8 cellular contexts compared by ENCODE assay signal in genomic region chr19:6737873-6738725, GRCh38. TPM values are rescaled to one million over a fixed set of nuclear protein-coding genes. Genes with fewer than 3 reads are reported as not detected.
DNase-seq lines count a peak whose midpoint lies in the region; ATAC-seq and TF ChIP-seq lines count a peak whose summit lies in the region.

No MANE protein-coding gene starts in this region.

- H3K4me3 ChIP-seq in CD8-positive, alpha-beta T cell (ENCODE audit: low read depth, low read length): peak overlapping the region; percentile 53
- peak overlapping the region in 52 of 59 donors; percentile 11 to 98 (median 54) for H3K4me3 ChIP-seq in dorsolateral prefrontal cortex

- H3K36me3 Mint-ChIP-seq in CD8-positive, alpha-beta T cell: peaks cover 16% of the 10 kb centered on the region

- H3K4me1 Mint-ChIP-seq in CD8-positive, alpha-beta T cell (ENCODE audit: low read depth): peaks cover 34% of the 10 kb centered on the region

- peak; percentile 52 for TF ChIP-seq CTCF in CD8-positive, alpha-beta T cell (IDR thresholded peaks at IDR 0.05)
- TF ChIP-seq CTCF in dorsolateral prefrontal cortex (IDR thresholded peaks at IDR 0.05 in 54 of 56, conservative IDR thresholded peaks at IDR 0.05 in 2 of 56; ENCODE audit: low read depth in 1 of 56, partially characterized antibody in 56 of 56): peak in 55 of 56 donors; percentile 33 to 79 (median 60)

- no peaks in the 10 kb centered on the region for H3K27me3 Mint-ChIP-seq in CD8-positive, alpha-beta T cell (ENCODE audit: low read depth)

- no peak overlapping the region for H3K27ac ChIP-seq in CD8-positive, alpha-beta T cell (ENCODE audit: low read depth, low read length)
- peak overlapping the region; percentile 9 to 100 (median 95) for H3K27ac ChIP-seq in dorsolateral prefrontal cortex

- no peaks in the 10 kb centered on the region for H3K9me3 Mint-ChIP-seq in CD8-positive, alpha-beta T cell

- peak; percentile 5 for ATAC-seq in CD8-positive, alpha-beta T cell

- CTCF ChIA-PET in CD8-positive, alpha-beta T cell (lab: Charles Lee): interaction anchor here (0.6 to 4.7 kb wide), 20 partner anchors 16 to 366 kb away, joined by 3 to 101 read pairs (median 4); partner anchors contain the start of genes ALKBH7 and VAV1

- peak; percentile 57 to 84 (median 74) for DNase-seq in CD8-positive, alpha-beta T cell
- DNase-seq in H4 (ENCODE audit: low spot score) (peak; percentile 85), NCI-H748 treated with DMSO at 0.1 percent for 48 hours (lab: John Stamatoyannopoulos, UW) (peak; percentile 31), dorsolateral prefrontal cortex (peak; percentile 56 to 98 (median 80)), medulla oblongata (ENCODE audit: extremely low spot score) (peak; percentile 83), 8988T (no peak)
- DNase-seq in activated CD4-positive, alpha-beta T cell treated with anti-CD3 and anti-CD28 coated beads, Interleukin-2, amount 50 U/mL, for 24 hours (ENCODE audit: low read depth in 1 of 2, low spot score in 1 of 2): peak; percentile 56 to 72
- peak; percentile 55 for DNase-seq in stimulated activated CD8-positive, alpha-beta memory T cell treated with anti-CD3 and anti-CD28 coated beads, Interleukin-12 subunit alpha, Interleukin-12 subunit beta, amount 100 ng/mL, for 1 hour (ENCODE audit: low read depth)

- no peaks in the 10 kb centered on the region for H3K27me3 ChIP-seq in CD8-positive, alpha-beta T cell (ENCODE audit: insufficient read depth, low read length)
- peaks cover 0 to 14% (median 0%) of the 10 kb centered on the region in 45 donors for H3K27me3 ChIP-seq in dorsolateral prefrontal cortex

- peaks cover 42% of the 10 kb centered on the region for H3K4me1 ChIP-seq in CD8-positive, alpha-beta T cell (ENCODE audit: insufficient read depth, low read length)

- no peaks in the 10 kb centered on the region for H3K36me3 ChIP-seq in CD8-positive, alpha-beta T cell (ENCODE audit: insufficient read depth, low read length)

- POLR2A ChIA-PET in CD8-positive, alpha-beta T cell (lab: Charles Lee): interaction anchor here (0.6 to 3.1 kb wide), 14 partner anchors 10 to 313 kb away, joined by 3 to 39 read pairs (median 3); partner anchors contain the start of genes KHSRP, SH2D3A, SLC25A23 and TNFSF9

- intact Hi-C loops in CD8-positive, alpha-beta T cell (cut with DNase I, micrococcal nuclease): loop anchor here (1.0 to 10.0 kb wide), 16 partner anchors 29 to 946 kb away; partner anchors contain the start of genes SH2D3A (in 2 of the 2), TNFSF9 (in 2 of the 2), ALKBH7 (in 1 of the 2) and DUS3L (in 1 of the 2)
- intact Hi-C loops in dorsolateral prefrontal cortex (cut with DNase I): loop anchor here (1.0 to 5.0 kb wide), 7 partner anchors 124 to 1094 kb away; partner anchors contain the start of genes EVI5L (in 1 of the 2), PSPN (in 1 of the 2) and TNFSF9 (in 1 of the 2)

- peak overlapping the region; percentile 97 for H3K27ac Mint-ChIP-seq in CD8-positive, alpha-beta T cell

- peak overlapping the region; percentile 96 for H3K4me3 Mint-ChIP-seq in CD8-positive, alpha-beta T cell

- no peaks in the 10 kb centered on the region for H3K9me3 ChIP-seq in CD8-positive, alpha-beta T cell (ENCODE audit: low read length)

RNA-seq across cellular contexts. Expression of gene GPR108, which starts 0.7 kb away (rescaled TPM):
- 10 to 100 TPM; 31.9 to 33.1 TPM for total RNA-seq in CD8-positive, alpha-beta T cell
- 65.4 and 81.8 TPM in 2 replicates for total RNA-seq in H4 (2014; rRNA removed; shearing (Covaris generic))
- 10 to 100 TPM; 21.4 to 74.1 (median 47.4) TPM for total RNA-seq in dorsolateral prefrontal cortex

RNA-seq across cellular contexts. Expression of gene TRIP10, which starts 1.4 kb away (rescaled TPM):
- 1 to 10 TPM; 1.1 to 1.7 TPM for total RNA-seq in CD8-positive, alpha-beta T cell
- 29.5 and 91.7 TPM in 2 replicates for total RNA-seq in H4 (2014; rRNA removed; shearing (Covaris generic))
- total RNA-seq in dorsolateral prefrontal cortex: 10 to 100 TPM in 97 of 120 experiments, 1 to 10 TPM in 23; 4.5 to 54.0 (median 14.5) TPM

RNA-seq across cellular contexts. Expression of gene C3, which starts 17.6 kb away (rescaled TPM):
- total RNA-seq in CD8-positive, alpha-beta T cell: not detected
- total RNA-seq in H4 (2014; rRNA removed; shearing (Covaris generic)): 4.7 and 9.1 TPM in 2 replicates
- total RNA-seq in dorsolateral prefrontal cortex: 100 to 1,000 TPM in 92 of 120 experiments, 10 to 100 TPM in 28; 34.1 to 573 (median 145) TPM

RNA-seq across cellular contexts. Expression of gene SH2D3A, which starts 29.1 kb away (rescaled TPM):
- 10 to 100 TPM; 33.5 to 38.8 TPM for total RNA-seq in CD8-positive, alpha-beta T cell
- total RNA-seq in H4 (2014; rRNA removed; shearing (Covaris generic)): not detected in 2 replicates
- 1 to 10 TPM in 1 of 120 experiments, under 1 TPM in 6, not detected in 113; 0.18 to 1.4 (median 0.38) TPM for total RNA-seq in dorsolateral prefrontal cortex

RNA-seq across cellular contexts. Expression of gene VAV1, which starts 34.4 kb away (rescaled TPM):
- total RNA-seq in CD8-positive, alpha-beta T cell: 10 to 100 TPM; 68.3 to 75.5 TPM
- 0.06 TPM in 1 of 2 replicates, not detected in the other for total RNA-seq in H4 (2014; rRNA removed; shearing (Covaris generic))
- 10 to 100 TPM in 7 of 120 experiments, 1 to 10 TPM in 113; 1.7 to 13.0 (median 5.0) TPM for total RNA-seq in dorsolateral prefrontal cortex
